Comparison of ENCODE assay signal across 9 cellular contexts in genomic region chr2:127700527-127701192, GRCh38. TPM values are rescaled to one million over a fixed set of nuclear protein-coding genes. Genes with fewer than 3 reads are reported as not detected.
A peak's percentile ranks its signal among the peaks of the same experiment; 100 is the strongest.
DNase-seq lines count a peak whose midpoint lies in the region; ATAC-seq and TF ChIP-seq lines count a peak whose summit lies in the region.
"Had no signal": no experiment of that assay in that cellular context is flagged by ENCODE, and none has a peak within 500 bp of the region (broad histone marks: within the 10 kb centered on the region; RNA-seq: fewer than 3 reads in every experiment).

No MANE protein-coding gene starts in this region.

- H3K36me3 ChIP-seq in OCI-LY7 (ENCODE audit: insufficient read depth, low read length), result peaks cover 33% of the 10 kb centered on the region
- peaks cover 5% of the 10 kb centered on the region for H3K36me3 ChIP-seq in mammary epithelial cell (ENCODE audit: insufficient read depth, low read length)

- H3K9me3 ChIP-seq in OCI-LY7 (ENCODE audit: low read length), result no peaks in the 10 kb centered on the region
- H3K9me3 ChIP-seq in mammary epithelial cell (replicated peaks; ENCODE audit: insufficient read depth, low read length), result no peaks in the 10 kb centered on the region

- TF ChIP-seq CTCF in CD14-positive monocyte (IDR thresholded peaks at IDR 0.05), result no peak
- TF ChIP-seq CTCF in OCI-LY7 (conservative IDR thresholded peaks at IDR 0.05; ENCODE audit: low read length), result peak; percentile 44; the same call in 1 of the 2 replicates
- TF ChIP-seq CTCF in mammary epithelial cell (conservative IDR thresholded peaks at IDR 0.05 in 1 of 2, IDR thresholded peaks at IDR 0.05 in 1 of 2; ENCODE audit: extremely low read depth in 1 of 2, insufficient read depth in 1 of 2, low read depth in 1 of 2, low read length in 2 of 2), result no peak

- no peaks in the 10 kb centered on the region for H3K9me2 ChIP-seq in OCI-LY7 (ENCODE audit: insufficient read depth, low read length)

- BruUV-seq in OCI-LY7 (replicated peaks; lab: Mats Ljungman, UMichigan) (TSS peak; percentile 71), mammary epithelial cell (replicated peaks; lab: Mats Ljungman, UMichigan) (no TSS peak)

- peak overlapping the region; percentile 98 to 100 (median 99) for H3K27ac Mint-ChIP-seq in CD14-positive monocyte
- H3K27ac Mint-ChIP-seq in stimulated activated naive B cell treated with anti-CD40 and anti-IgM and Interleukin-4, amounts not matched to agents 10 μg/mL and 1 μg/mL and 100 μg/mL, for 72 hours, result peak overlapping the region; percentile 99

- H3K4me1 Mint-ChIP-seq in CD14-positive monocyte, result peaks cover 43% of the 10 kb centered on the region
- peaks cover 23 to 24% of the 10 kb centered on the region in 2 donors for H3K4me1 Mint-ChIP-seq in stimulated activated naive B cell treated with anti-CD40 and anti-IgM and Interleukin-4, amounts not matched to agents 10 μg/mL and 1 μg/mL and 100 μg/mL, for 72 hours

- no peaks in the 10 kb centered on the region for H3K9me3 Mint-ChIP-seq in CD14-positive monocyte
- H3K9me3 Mint-ChIP-seq in stimulated activated naive B cell treated with anti-CD40 and anti-IgM and Interleukin-4, amounts not matched to agents 10 μg/mL and 1 μg/mL and 100 μg/mL, for 72 hours, result no peaks in the 10 kb centered on the region

- peaks cover 13 to 17% of the 10 kb centered on the region in 2 donors for H3K36me3 Mint-ChIP-seq in CD14-positive monocyte
- peaks cover 18 to 29% of the 10 kb centered on the region in 2 donors for H3K36me3 Mint-ChIP-seq in stimulated activated naive B cell treated with anti-CD40 and anti-IgM and Interleukin-4, amounts not matched to agents 10 μg/mL and 1 μg/mL and 100 μg/mL, for 72 hours

- H3K27me3 ChIP-seq in mammary epithelial cell (ENCODE audit: insufficient read depth, low read length), result no peaks in the 10 kb centered on the region

- CTCF ChIA-PET in OCI-LY7 (lab: Charles Lee; ENCODE audit: unreplicated experiment) (interaction anchor here (0.6 kb wide), 1 partner anchor 393 kb away, joined by 3 read pairs; no protein-coding TSS in a partner anchor), mammary epithelial cell (lab: Charles Lee; ENCODE audit: low non-redundant PET) (interaction anchor here (0.6 kb wide), 2 partner anchors 109 to 175 kb away, joined by 3 to 5 read pairs; no protein-coding TSS in a partner anchor)

- H3K79me2 ChIP-seq in OCI-LY7 (ENCODE audit: insufficient read depth, low read depth, low read length) (peaks cover 29% of the 10 kb centered on the region; the same call in 1 of the 2 replicates), mammary epithelial cell (ENCODE audit: insufficient read depth, low read length) (peaks cover 23% of the 10 kb centered on the region)

- intact Hi-C loops in CD14-positive monocyte (cut with micrococcal nuclease) (loop anchor here (10.0 kb wide), 1 partner anchor 176 kb away; the partner anchor contains the start of gene IWS1 (in 2 of the 2)), OCI-LY7 (cut with micrococcal nuclease; ENCODE audit: unreplicated experiment) (loop anchor here (1.0 to 5.0 kb wide), 7 partner anchors 108 to 390 kb away; partner anchors contain the start of genes IWS1, POLR2D, SAP130 and UGGT1), mammary epithelial cell (cut with micrococcal nuclease) (loop anchor here (5.0 kb wide), 2 partner anchors 112 to 173 kb away; partner anchors contain the start of genes IWS1 and WDR33)

- H3K4me1 ChIP-seq in OCI-LY7 (ENCODE audit: insufficient read depth, low read length, poor library complexity, severe bottlenecking), result peaks cover 31% of the 10 kb centered on the region
- peaks cover 24% of the 10 kb centered on the region for H3K4me1 ChIP-seq in mammary epithelial cell (ENCODE audit: insufficient read depth, low read length)

- 35% methylated on average over 11 of the region's 17 CpGs for WGBS in mammary epithelial cell (ENCODE audit: low coverage, missing lambda C conversion rate)

- dilution Hi-C loops in mammary epithelial cell (cut with HindIII; ENCODE audit: low sequenced_read_pairs), result no loop called here

- in situ Hi-C loops in mammary epithelial cell (cut with MboI; ENCODE audit: low sequenced_read_pairs in 2 of 2), result no loop called here

- POLR2A ChIA-PET in OCI-LY7 (lab: Charles Lee), result interaction anchor here (1.2 to 1.8 kb wide), 2 partner anchors 54 to 390 kb away, joined by 3 to 5 read pairs; partner anchors contain the start of gene UGGT1

- DNase-seq in CD14-positive monocyte (ENCODE audit: low spot score), result peak; percentile 100
- DNase-seq in OCI-LY7 (ENCODE audit: low spot score), result peak; percentile 79
- DNase-seq in mammary epithelial cell, result no peak
- DNase-seq in left kidney (ENCODE audit: low read depth, low spot score), result peak; percentile 65
- peak; percentile 76 for DNase-seq in stimulated activated naive B cell treated with anti-CD40 and anti-IgM and Interleukin-4, amounts not matched to agents 10 μg/mL and 1 μg/mL and 100 μg/mL, for 72 hours
- DNase-seq in DMS 273 treated with DMSO at 0.1 percent for 48 hours (lab: John Stamatoyannopoulos, UW), result no peak

- H3K4me2 ChIP-seq in OCI-LY7 (ENCODE audit: low read length) (peak overlapping the region; percentile 72), mammary epithelial cell (ENCODE audit: insufficient read depth, low read depth, low read length) (peak overlapping the region; percentile 99)

- H3K27ac ChIP-seq in OCI-LY7 (ENCODE audit: low read depth, low read length, poor library complexity, severe bottlenecking), result peak overlapping the region; percentile 66
- peak overlapping the region; percentile 72 for H3K27ac ChIP-seq in mammary epithelial cell (ENCODE audit: insufficient read depth, low read depth, low read length)

- H3K27me3 Mint-ChIP-seq in CD14-positive monocyte (ENCODE audit: low read depth in 3 of 3), result peaks cover 0 to 2% (median 1%) of the 10 kb centered on the region in 3 donors
- H3K27me3 Mint-ChIP-seq in stimulated activated naive B cell treated with anti-CD40 and anti-IgM and Interleukin-4, amounts not matched to agents 10 μg/mL and 1 μg/mL and 100 μg/mL, for 72 hours, result no peaks in the 10 kb centered on the region

- H2AFZ ChIP-seq in OCI-LY7 (ENCODE audit: low read length) (peak overlapping the region; percentile 51; the same call in 1 of the 2 replicates), mammary epithelial cell (ENCODE audit: low read depth, low read length) (peak overlapping the region; percentile 99)

- H3K4me3 Mint-ChIP-seq in CD14-positive monocyte, result peak overlapping the region; percentile 79 to 89
- peak overlapping the region; percentile 87 to 94 for H3K4me3 Mint-ChIP-seq in stimulated activated naive B cell treated with anti-CD40 and anti-IgM and Interleukin-4, amounts not matched to agents 10 μg/mL and 1 μg/mL and 100 μg/mL, for 72 hours

- H3K4me3 ChIP-seq in OCI-LY7 (ENCODE audit: low read depth, low read length, poor library complexity, severe bottlenecking), result peak overlapping the region; percentile 69
- H3K4me3 ChIP-seq in mammary epithelial cell (replicated peaks in 1 of 3; ENCODE audit: insufficient read depth in 1 of 3, low read depth in 2 of 3, low read length in 3 of 3), result peak overlapping the region; percentile 72 to 87 (median 80)

- H4K20me1 ChIP-seq in OCI-LY7 (ENCODE audit: insufficient read depth, low read length), result peaks cover 12% of the 10 kb centered on the region; the same call in 1 of the 2 replicates
- no peaks in the 10 kb centered on the region for H4K20me1 ChIP-seq in mammary epithelial cell (ENCODE audit: insufficient read depth, low read length)

- H3K9ac ChIP-seq in mammary epithelial cell (ENCODE audit: insufficient read depth, low read length), result peak overlapping the region; percentile 61

- ATAC-seq in GM18907 (IDR thresholded peaks at IDR 0.05; ENCODE audit: unreplicated experiment), result peak; percentile 76
- peak; percentile 47 for ATAC-seq in HG03064 (IDR thresholded peaks at IDR 0.05; ENCODE audit: low read depth, unreplicated experiment)
- ATAC-seq in stimulated activated naive B cell treated with anti-CD40 and anti-IgM and Interleukin-4, amounts not matched to agents 10 μg/mL and 1 μg/mL and 100 μg/mL, for 72 hours (replicated peaks), result peak; percentile 51 to 64

RNA-seq across cellular contexts. Expression of gene SFT2D3, which starts 0.6 kb away (rescaled TPM):
- polyA plus RNA-seq in CD14-positive monocyte, result 1 to 10 TPM in 1 of 2 donors, not detected in 1; 3.8 TPM
- total RNA-seq in OCI-LY7 (2014; rRNA removed; shearing (Covaris generic)), result 11.0 and 14.3 TPM in 2 replicates
- total RNA-seq in OCI-LY7 (2022), result 7.6 and 9.4 TPM in 2 replicates
- total RNA-seq in mammary epithelial cell, result 1 to 10 TPM; 3.2 to 9.2 TPM
- 2.1 TPM for polyA plus RNA-seq in mammary epithelial cell
- 0.16 TPM for polyA minus RNA-seq in mammary epithelial cell

RNA-seq across cellular contexts. Expression of gene LIMS2, which starts 25.3 kb away (rescaled TPM):
- 1 to 10 TPM in 1 of 2 donors, under 1 TPM in 1; 0.13 to 1.3 TPM for polyA plus RNA-seq in CD14-positive monocyte
- 0.44 and 1.6 TPM in 2 replicates for total RNA-seq in OCI-LY7 (2014; rRNA removed; shearing (Covaris generic))
- 24.4 and 24.9 TPM in 2 replicates for total RNA-seq in OCI-LY7 (2022)
- 1 to 10 TPM in 1 of 2 donors, under 1 TPM in 1; 0.42 to 8.0 TPM for total RNA-seq in mammary epithelial cell
- polyA plus RNA-seq in mammary epithelial cell, result 0.10 TPM
- not detected for polyA minus RNA-seq in mammary epithelial cell

RNA-seq across cellular contexts. Expression of gene GPR17, which starts 54.7 kb away (rescaled TPM):
- polyA plus RNA-seq in CD14-positive monocyte, result not detected
- total RNA-seq in OCI-LY7 (2014; rRNA removed; shearing (Covaris generic)), result 0.22 TPM in 1 of 2 replicates, not detected in the other
- total RNA-seq in OCI-LY7 (2022), result not detected in 2 replicates
- not detected for total RNA-seq in mammary epithelial cell
- not detected for polyA plus RNA-seq in mammary epithelial cell
- polyA minus RNA-seq in mammary epithelial cell, result not detected
- total RNA-seq: activated CD8-positive, alpha-beta memory T cell treated with anti-CD3 and anti-CD28 coated beads for 36 hours had no signal

Comparison
In these comparisons a context has a peak if more than half of its experiments do, and no peak if none do; other contexts are left out.
1. DNase-seq: peak in CD14-positive monocyte (single experiment), OCI-LY7 (single experiment), left kidney (single experiment) and stimulated activated naive B cell treated with anti-CD40 and anti-IgM and Interleukin-4, amounts not matched to agents 10 μg/mL and 1 μg/mL and 100 μg/mL, for 72 hours (single experiment); none in mammary epithelial cell (single experiment) and DMS 273 treated with DMSO at 0.1 percent for 48 hours (single experiment).
2. Peak in every context shown above with its lines, with median percentiles within 50 percentile points of each other: ATAC-seq.